In the genomic region with DNA sequence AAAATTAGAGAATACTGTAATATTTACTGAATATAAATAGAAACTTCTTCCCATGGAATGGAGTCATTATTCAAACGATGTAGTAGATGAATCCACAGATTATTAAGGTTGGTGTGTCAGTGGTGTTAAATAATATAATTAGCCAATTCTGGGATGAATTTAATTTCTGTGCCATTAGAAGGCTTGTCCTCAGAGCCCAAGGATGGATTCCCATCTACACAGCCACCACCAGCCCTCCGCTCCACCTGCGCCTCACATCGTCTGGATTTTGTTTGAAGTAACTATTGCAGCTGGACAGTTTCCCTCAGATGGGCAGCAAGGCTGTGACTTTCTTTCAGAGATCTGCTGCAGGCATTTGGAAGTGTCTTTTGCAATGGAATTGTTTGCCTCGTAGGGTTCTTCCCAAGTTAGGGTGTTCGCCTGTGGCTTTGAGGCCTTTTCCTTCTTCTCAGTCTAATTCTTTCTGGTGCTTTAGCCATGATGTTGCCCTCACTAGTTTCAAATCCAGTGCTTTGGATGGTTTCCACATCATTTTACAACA, we compare ENCODE assay signal across 32 cellular contexts.
"Had no signal": no experiment of that assay in that cellular context is flagged by ENCODE, and none has a peak within 500 bp of the region (broad histone marks: within the 10 kb centered on the region; RNA-seq: fewer than 3 reads in every experiment).

No MANE protein-coding gene starts in this region.

- H3K4me1 ChIP-seq: body of pancreas, breast epithelium had no signal

- H3K4me3 ChIP-seq: body of pancreas, breast epithelium had no signal

- H3K27ac ChIP-seq: body of pancreas, brain microvascular endothelial cell, breast epithelium, WERI-Rb-1 had no signal

- H3K9me3 ChIP-seq: body of pancreas, breast epithelium had no signal

- DNase-seq: activated CD4-positive, alpha-beta memory T cell treated with anti-CD3 and anti-CD28 coated beads, Interleukin-2, amount 10 ng/mL, durations not matched to agents 7 days and 5 days; activated CD4-positive, alpha-beta T cell treated with anti-CD3 and anti-CD28 coated beads for 1 hour; activated CD4-positive, alpha-beta T cell treated with anti-CD3 and anti-CD28 coated beads for 36 hours; activated CD4-positive, alpha-beta T cell treated with anti-CD3 and anti-CD28 coated beads for 48 hours; activated CD4-positive, alpha-beta T cell treated with anti-CD3 and anti-CD28 coated beads, Interleukin-2, amount 10 ng/mL, durations not matched to agents 7 days and 5 days; activated CD4-positive, alpha-beta T cell treated with anti-CD3 and anti-CD28 coated beads, Interleukin-2, amount 50 U/mL, for 48 hours; activated CD4-positive, CD25-positive, alpha-beta regulatory T cell; activated CD8-positive, alpha-beta memory T cell treated with anti-CD3 and anti-CD28 coated beads for 24 hours; activated CD8-positive, alpha-beta memory T cell treated with anti-CD3 and anti-CD28 coated beads, Interleukin-2, amount 10 ng/mL, durations not matched to agents 7 days and 5 days; activated CD8-positive, alpha-beta memory T cell treated with anti-CD3 and anti-CD28 coated beads, Interleukin-2, amount 50 U/mL, for 48 hours; activated CD8-positive, alpha-beta T cell treated with anti-CD3 and anti-CD28 coated beads, Interleukin-2, amount 10 ng/mL, durations not matched to agents 7 days and 5 days; activated effector memory CD4-positive, alpha-beta T cell treated with Interleukin-2 at 50 U/mL for 16 hours; activated gamma-delta T cell; activated naive CD4-positive, alpha-beta T cell treated with anti-CD3 and anti-CD28 coated beads, Interleukin-2, amount 10 ng/mL, durations not matched to agents 7 days and 5 days; activated naive CD4-positive, alpha-beta T cell treated with Interleukin-2 at 50 U/mL for 16 hours; activated naive CD8-positive, alpha-beta T cell treated with anti-CD3 and anti-CD28 coated beads, Interleukin-2, amount 10 ng/mL, durations not matched to agents 7 days and 5 days; activated naive CD8-positive, alpha-beta T cell treated with anti-CD3 and anti-CD28 coated beads, Interleukin-2, amount 50 U/mL, for 24 hours; activated T-cell treated with anti-CD3 and anti-CD28 coated beads, Interleukin-2, amount 50 U/mL, for 24 hours; activated T-cell treated with anti-CD3 and anti-CD28 coated beads, Interleukin-2, amount 50 U/mL, for 48 hours; amygdala; anterior cingulate cortex; body of pancreas; brain microvascular endothelial cell; central memory CD4-positive, alpha-beta T cell; T-helper 1 cell; T-helper 2 cell; T-helper 9 cell; WERI-Rb-1 had no signal

- H3K27me3 ChIP-seq: body of pancreas, brain microvascular endothelial cell, breast epithelium had no signal

- ATAC-seq: activated CD4-positive, alpha-beta T cell treated with anti-CD3 and anti-CD28 coated beads for 36 hours; activated CD4-positive, CD25-positive, alpha-beta regulatory T cell treated with anti-CD3 and anti-CD28 coated beads, Interleukin-2, amount 50 U/mL, for 24 hours; activated CD8-positive, alpha-beta memory T cell treated with anti-CD3 and anti-CD28 coated beads, Interleukin-2, amount 10 ng/mL, durations not matched to agents 7 days and 5 days; activated CD8-positive, alpha-beta T cell treated with anti-CD3 and anti-CD28 coated beads, Interleukin-2, amount 10 ng/mL, durations not matched to agents 7 days and 5 days; activated naive CD8-positive, alpha-beta T cell treated with anti-CD3 and anti-CD28 coated beads, Interleukin-2, amount 50 U/mL, for 24 hours; body of pancreas; WTC11 had no signal

- FAIRE-seq: astrocyte had no signal

- H3K36me3 ChIP-seq: brain microvascular endothelial cell, breast epithelium, WERI-Rb-1 had no signal
